In genomic region chr16:2205104-2205966, GRCh38 we compare ENCODE assay signal across 8 cellular contexts. TPM values are rescaled to one million over a fixed set of nuclear protein-coding genes. Genes with fewer than 3 reads are reported as not detected.
A peak's percentile ranks its signal among the peaks of the same experiment; 100 is the strongest.
DNase-seq lines count a peak whose midpoint lies in the region; ATAC-seq and TF ChIP-seq lines count a peak whose summit lies in the region.

TSS of gene MLST8 (plus strand) at chr16:2205454. CDS start at chr16:2206086, 632 bp downstream.

- H3K4me1 ChIP-seq in CD8-positive, alpha-beta memory T cell (ENCODE audit: insufficient read depth, low read length), result peaks cover 17% of the 10 kb centered on the region

- no peaks in the 10 kb centered on the region for H3K9me3 ChIP-seq in CD8-positive, alpha-beta memory T cell (ENCODE audit: low read length)

- TF ChIP-seq CTCF in endothelial cell (IDR thresholded peaks at IDR 0.05; ENCODE audit: unreplicated experiment), result no peak

- H3K4me1 Mint-ChIP-seq in CD8-positive, alpha-beta memory T cell, result peaks cover 14 to 32% (median 21%) of the 10 kb centered on the region in 3 donors
- peaks cover 10% of the 10 kb centered on the region for H3K4me1 Mint-ChIP-seq in endothelial cell (ENCODE audit: unreplicated experiment)

- H3K36me3 ChIP-seq in CD8-positive, alpha-beta memory T cell (ENCODE audit: insufficient read depth, low read length), result peaks cover 3% of the 10 kb centered on the region

- H3K27me3 ChIP-seq in CD8-positive, alpha-beta memory T cell (ENCODE audit: insufficient read depth, low read length, poor library complexity, severe bottlenecking), result no peaks in the 10 kb centered on the region

- POLR2A ChIA-PET in CD8-positive, alpha-beta memory T cell (lab: Charles Lee), result interaction anchor here (1.0 to 2.5 kb wide), 4 partner anchors 9 to 241 kb away, joined by 3 to 20 read pairs (median 4); partner anchors contain the start of genes PGP and RPS2

- peaks cover 0 to 29% (median 4%) of the 10 kb centered on the region in 3 donors for H3K36me3 Mint-ChIP-seq in CD8-positive, alpha-beta memory T cell
- peaks cover 10% of the 10 kb centered on the region for H3K36me3 Mint-ChIP-seq in endothelial cell (ENCODE audit: low read depth, unreplicated experiment)

- H3K27ac Mint-ChIP-seq in CD8-positive, alpha-beta memory T cell, result peak within 1 kb of the TSS; percentile 76 to 94 (median 88)
- H3K27ac Mint-ChIP-seq in endothelial cell (ENCODE audit: unreplicated experiment), result peak within 1 kb of the TSS; percentile 67

- CTCF ChIA-PET in CD8-positive, alpha-beta memory T cell (lab: Charles Lee), result interaction anchor here (0.7 to 3.9 kb wide), 4 partner anchors 10 to 50 kb away, joined by 3 to 17 read pairs (median 4); partner anchors contain the start of genes ECI1 and PGP

- H3K4me3 ChIP-seq in CD8-positive, alpha-beta memory T cell (ENCODE audit: low read length), result peak within 1 kb of the TSS; percentile 84

- DNase-seq in CD8-positive, alpha-beta memory T cell, result peak; percentile 88 to 98 (median 95)
- DNase-seq in NOMO-1 treated with dmso at 0.1 percent for 144 hours (lab: John Stamatoyannopoulos, UW; ENCODE audit: unreplicated experiment) (peak; percentile 62), endothelial cell (ENCODE audit: low spot score) (peak; percentile 82), middle frontal gyrus (ENCODE audit: extremely low spot score, low spot score) (peak; percentile 80)
- peak; percentile 71 for DNase-seq in activated CD8-positive, alpha-beta memory T cell treated with anti-CD3 and anti-CD28 coated beads, Interleukin-2, amount 50 U/mL, for 24 hours (ENCODE audit: extremely low read depth)
- peak; percentile 80 to 84 for DNase-seq in stimulated activated CD8-positive, alpha-beta memory T cell treated with anti-CD3 and anti-CD28 coated beads, Interleukin-2, amount 100 ng/mL, for 1 hour (ENCODE audit: low read depth in 2 of 2)

- no peaks in the 10 kb centered on the region for H3K9me3 Mint-ChIP-seq in CD8-positive, alpha-beta memory T cell
- no peaks in the 10 kb centered on the region for H3K9me3 Mint-ChIP-seq in endothelial cell (ENCODE audit: unreplicated experiment)

- ATAC-seq in GM19351 (IDR thresholded peaks at IDR 0.05; ENCODE audit: unreplicated experiment) (peak; percentile 70), HG03565 (IDR thresholded peaks at IDR 0.05; ENCODE audit: unreplicated experiment) (peak; percentile 70)

- peak within 1 kb of the TSS; percentile 81 for H3K27ac ChIP-seq in CD8-positive, alpha-beta memory T cell (ENCODE audit: low read depth, low read length)

- peak within 1 kb of the TSS; percentile 82 to 95 (median 88) for H3K4me3 Mint-ChIP-seq in CD8-positive, alpha-beta memory T cell
- H3K4me3 Mint-ChIP-seq in endothelial cell (ENCODE audit: unreplicated experiment), result peak within 1 kb of the TSS; percentile 85

- H3K27me3 Mint-ChIP-seq in CD8-positive, alpha-beta memory T cell, result peaks cover 0 to 4% of the 10 kb centered on the region in 2 donors
- H3K27me3 Mint-ChIP-seq in endothelial cell (ENCODE audit: unreplicated experiment), result peaks cover 14% of the 10 kb centered on the region

RNA-seq across cellular contexts. Expression of gene MLST8, which starts in this region (rescaled TPM):
- total RNA-seq in CD8-positive, alpha-beta memory T cell, result 10 to 100 TPM; 75.4 to 76.8 TPM
- 30.8 TPM for polyA plus RNA-seq in CD8-positive, alpha-beta memory T cell
- total RNA-seq in endothelial cell (ENCODE audit: unreplicated experiment), result 35.4 TPM

Comparison
In these comparisons a context has a peak if more than half of its experiments do, and no peak if none do; other contexts are left out.
1. Peak in every context shown above with its lines: DNase-seq, ATAC-seq, H3K4me3 ChIP-seq and H3K27ac ChIP-seq.